10 cellular contexts compared by ENCODE assay signal in genomic region chr14:20440882-20441281, GRCh38. TPM values are rescaled to one million over a fixed set of nuclear protein-coding genes. Genes with fewer than 3 reads are reported as not detected.
DNase-seq lines count a peak whose midpoint lies in the region; ATAC-seq, FAIRE-seq and TF ChIP-seq lines count a peak whose summit lies in the region.
"Had no signal": no experiment of that assay in that cellular context is flagged by ENCODE, and none has a peak within 500 bp of the region (broad histone marks: within the 10 kb centered on the region; RNA-seq: fewer than 3 reads in every experiment).

No MANE protein-coding gene starts in this region.

- POLR2A ChIA-PET in activated CD8-positive, alpha-beta T cell treated with anti-CD3 and anti-CD28 coated beads for 36 hours (lab: Charles Lee) = interaction anchor here (0.6 to 3.6 kb wide), 13 partner anchors 10 to 98 kb away, joined by 3 to 14 read pairs (median 4); partner anchors contain the start of genes APEX1 and OSGEP

- FAIRE-seq in GM12891 (lab: Jason Lieb, UNC) = no peak

- peaks cover 22% of the 10 kb centered on the region for H3K4me1 Mint-ChIP-seq in activated CD8-positive, alpha-beta T cell treated with anti-CD3 and anti-CD28 coated beads for 36 hours (ENCODE audit: low read depth)
- H3K4me1 Mint-ChIP-seq: neural crest cell had no signal

- intact Hi-C loops in activated CD8-positive, alpha-beta T cell treated with anti-CD3 and anti-CD28 coated beads for 36 hours (cut with micrococcal nuclease) = no loop called here
- intact Hi-C loops in mucosa of descending colon (cut with DNase I, micrococcal nuclease) = no loop called here
- intact Hi-C loops in ascending aorta (cut with DNase I) = no loop called here

- H3K36me3 ChIP-seq in mucosa of descending colon (ENCODE audit: low read depth) (no peaks in the 10 kb centered on the region), ascending aorta (peaks cover 0 to 5% of the 10 kb centered on the region in 2 donors)

- peak; percentile 87 for ATAC-seq in GM18511 (IDR thresholded peaks at IDR 0.05; ENCODE audit: unreplicated experiment)
- ATAC-seq in HG02885 (IDR thresholded peaks at IDR 0.05; ENCODE audit: poor library complexity, unreplicated experiment) = peak; percentile 67
- ATAC-seq in activated CD8-positive, alpha-beta T cell treated with anti-CD3 and anti-CD28 coated beads for 36 hours = peak; percentile 95
- ATAC-seq in mucosa of descending colon = peak; percentile 37

- no peak overlapping the region for H3K27ac ChIP-seq in ascending aorta

- H3K4me1 ChIP-seq in mucosa of descending colon (ENCODE audit: low read depth) (no peaks in the 10 kb centered on the region), ascending aorta (no peaks in the 10 kb centered on the region)

- no peaks in the 10 kb centered on the region for H3K36me3 Mint-ChIP-seq in activated CD8-positive, alpha-beta T cell treated with anti-CD3 and anti-CD28 coated beads for 36 hours (ENCODE audit: low read depth)

- TF ChIP-seq POLR2A in GM12891 (IDR thresholded peaks at IDR 0.05; ENCODE audit: low read depth, low read length) = no peak

- no peaks in the 10 kb centered on the region for H3K27me3 Mint-ChIP-seq in activated CD8-positive, alpha-beta T cell treated with anti-CD3 and anti-CD28 coated beads for 36 hours

- H3K4me3 Mint-ChIP-seq in activated CD8-positive, alpha-beta T cell treated with anti-CD3 and anti-CD28 coated beads for 36 hours = peak overlapping the region; percentile 51
- H3K4me3 Mint-ChIP-seq: neural crest cell had no signal

- H3K4me3 ChIP-seq in mucosa of descending colon (no peak overlapping the region), ascending aorta (no peak overlapping the region)

- H3K9me3 ChIP-seq in mucosa of descending colon (no peaks in the 10 kb centered on the region), ascending aorta (no peaks in the 10 kb centered on the region)

- no peaks in the 10 kb centered on the region for H3K27me3 ChIP-seq in ascending aorta

- DNase-seq in activated CD8-positive, alpha-beta T cell treated with anti-CD3 and anti-CD28 coated beads for 36 hours = peak; percentile 70
- no peak for DNase-seq in mucosa of descending colon
- no peak for DNase-seq in ascending aorta (ENCODE audit: low spot score in 2 of 2)
- no peak for DNase-seq in GM12891 (ENCODE audit: insufficient read length, low spot score)
- no peak for DNase-seq in NCI-H128 (lab: John Stamatoyannopoulos, UW; ENCODE audit: unreplicated experiment)
- DNase-seq: NCI-H226 had no signal

- no peaks in the 10 kb centered on the region for H3K9me3 Mint-ChIP-seq in activated CD8-positive, alpha-beta T cell treated with anti-CD3 and anti-CD28 coated beads for 36 hours
- H3K9me3 Mint-ChIP-seq: neural crest cell had no signal

- CTCF ChIA-PET in activated CD8-positive, alpha-beta T cell treated with anti-CD3 and anti-CD28 coated beads for 36 hours (lab: Charles Lee) = interaction anchor here (0.6 to 1.3 kb wide), 2 partner anchors 25 to 113 kb away, joined by 4 to 6 read pairs; no protein-coding TSS in a partner anchor

- no peak for TF ChIP-seq CTCF in activated CD8-positive, alpha-beta T cell treated with anti-CD3 and anti-CD28 coated beads for 36 hours (IDR thresholded peaks at IDR 0.05)
- TF ChIP-seq CTCF in mucosa of descending colon (IDR thresholded peaks at IDR 0.05) (no peak), ascending aorta (IDR thresholded peaks at IDR 0.05) (no peak)

- H3K27ac Mint-ChIP-seq in activated CD8-positive, alpha-beta T cell treated with anti-CD3 and anti-CD28 coated beads for 36 hours = peak overlapping the region; percentile 82

TF ChIP-seq in GM12891, 5 proteins besides CTCF, POLR2A, EP300 and RAD21:
- TF ChIP-seq SPI1 (IDR thresholded peaks at IDR 0.05; ENCODE audit: low read depth, low read length) = no peak
- no peak for TF ChIP-seq TAF1 (IDR thresholded peaks at IDR 0.05; ENCODE audit: low read depth, low read length)
- TF ChIP-seq PAX5 (IDR thresholded peaks at IDR 0.05; ENCODE audit: insufficient read depth, low read length, severe bottlenecking) = no peak
- no peak for TF ChIP-seq POU2F2 (IDR thresholded peaks at IDR 0.05; ENCODE audit: low read depth, low read length)
- no peak for TF ChIP-seq POLR2AphosphoS5 (IDR thresholded peaks at IDR 0.05; ENCODE audit: low read depth, low read length)

RNA-seq across cellular contexts. Expression of gene KLHL33, which starts 4.9 kb away (rescaled TPM):
- total RNA-seq in activated CD8-positive, alpha-beta T cell treated with anti-CD3 and anti-CD28 coated beads for 36 hours = under 1 TPM; 0.54 to 0.59 TPM
- under 1 TPM; 0.12 to 0.85 (median 0.27) TPM for total RNA-seq in mucosa of descending colon
- total RNA-seq in ascending aorta = not detected
- polyA plus RNA-seq in GM12891 (2012; ENCODE audit: low read depth, missing spikeins) = 0.09 TPM
- total RNA-seq: chondrocyte had no signal

RNA-seq across cellular contexts. Expression of gene OSGEP, which starts 13.7 kb away (rescaled TPM):
- total RNA-seq in activated CD8-positive, alpha-beta T cell treated with anti-CD3 and anti-CD28 coated beads for 36 hours = 10 to 100 TPM; 39.5 to 40.7 TPM
- total RNA-seq in mucosa of descending colon (10 to 100 TPM; 32.7 to 52.0 (median 35.9) TPM), ascending aorta (26.7 TPM)
- 30.6 TPM for polyA plus RNA-seq in GM12891 (2012; ENCODE audit: low read depth, missing spikeins)

RNA-seq across cellular contexts. Expression of gene APEX1, which starts 14.1 kb away (rescaled TPM):
- 100 to 1,000 TPM; 196 to 211 TPM for total RNA-seq in activated CD8-positive, alpha-beta T cell treated with anti-CD3 and anti-CD28 coated beads for 36 hours
- total RNA-seq in mucosa of descending colon (100 to 1,000 TPM in 1 of 3 donors, 10 to 100 TPM in 2; 83.9 to 115 (median 93.8) TPM), ascending aorta (21.5 TPM)
- polyA plus RNA-seq in GM12891 (2012; ENCODE audit: low read depth, missing spikeins) = 248 TPM

RNA-seq across cellular contexts. Expression of gene PIP4P1, which starts 20.4 kb away (rescaled TPM):
- 10 to 100 TPM; 21.0 to 27.3 TPM for total RNA-seq in activated CD8-positive, alpha-beta T cell treated with anti-CD3 and anti-CD28 coated beads for 36 hours
- total RNA-seq in mucosa of descending colon = 10 to 100 TPM; 40.6 to 48.4 (median 45.5) TPM
- total RNA-seq in ascending aorta = 30.7 TPM
- polyA plus RNA-seq in GM12891 (2012; ENCODE audit: low read depth, missing spikeins) = 25.7 TPM

RNA-seq across cellular contexts. Expression of gene TEP1, which starts 27.6 kb away (rescaled TPM):
- total RNA-seq in activated CD8-positive, alpha-beta T cell treated with anti-CD3 and anti-CD28 coated beads for 36 hours = 10 to 100 TPM; 22.8 to 25.3 TPM
- total RNA-seq in mucosa of descending colon (100 to 1,000 TPM in 1 of 3 donors, 10 to 100 TPM in 2; 68.7 to 121 (median 85.8) TPM), ascending aorta (43.7 TPM)
- 9.8 TPM for polyA plus RNA-seq in GM12891 (2012; ENCODE audit: low read depth, missing spikeins)

Comparison
In these comparisons a context has a peak if more than half of its experiments do, and no peak if none do; other contexts are left out.
1. ATAC-seq: peak in every context shown above with its lines; median percentile 95 in activated CD8-positive, alpha-beta T cell treated with anti-CD3 and anti-CD28 coated beads for 36 hours; 87 in GM18511; 67 in HG02885; 37 in mucosa of descending colon.